22 cellular contexts compared by ENCODE assay signal in genomic region chr7:42027521-42027920, GRCh38.
"Had no signal": no experiment of that assay in that cellular context is flagged by ENCODE, and none has a peak within 500 bp of the region (broad histone marks: within the 10 kb centered on the region; RNA-seq: fewer than 3 reads in every experiment).

No MANE protein-coding gene starts in this region.

- H3K4me3 ChIP-seq: K562 had no signal

- ATAC-seq: K562, Panc1, PC-3, T-cell had no signal

- FAIRE-seq: HTR-8/SVneo, K562 had no signal

- H3K27ac ChIP-seq: HL-60, KMS-11, RWPE1 had no signal

- DNase-seq: Kasumi-1, MM.1S, NCI-H1092 treated with DMSO at 0.1 percent for 48 hours, NCI-H1436, NCI-H187, NCI-H2029 treated with DMSO at 0.1 percent for 48 hours, NCI-H2171 treated with DMSO at 0.1 percent for 48 hours, NCI-H2227 treated with DMSO at 0.1 percent for 48 hours, NCI-H524 treated with DMSO at 0.1 percent for 48 hours, NCI-H69, NCI-H774, PC-3, SHP77, SK-N-SH, SW 1271, T-cell had no signal

- H3K4me2 ChIP-seq: KMS-11, SK-N-SH had no signal

- H3K9me2 ChIP-seq: SK-N-SH had no signal

- H3K9me3 ChIP-seq: SK-N-SH had no signal

- H3K9ac ChIP-seq: KMS-11, SK-N-SH had no signal
